Comparison of ENCODE assay signal across 14 cellular contexts in genomic region chr2:150732064-150732463, GRCh38.
DNase-seq lines count a peak whose midpoint lies in the region; ATAC-seq and TF ChIP-seq lines count a peak whose summit lies in the region.
"Had no signal": no experiment of that assay in that cellular context is flagged by ENCODE, and none has a peak within 500 bp of the region (broad histone marks: within the 10 kb centered on the region; RNA-seq: fewer than 3 reads in every experiment).

No MANE protein-coding gene starts in this region.

- H3K27ac ChIP-seq in ACC112 (ENCODE audit: low read depth, low read length) (no peak overlapping the region), MM.1S (ENCODE audit: low read length) (no peak overlapping the region)
- H3K27ac ChIP-seq: left ventricle myocardium inferior, psoas muscle, transverse colon had no signal

- H3K36me3 Mint-ChIP-seq in activated CD8-positive, alpha-beta memory T cell treated with anti-CD3 and anti-CD28 coated beads, Interleukin-2, amount 10 ng/mL, durations not matched to agents 7 days and 5 days = no peaks in the 10 kb centered on the region
- H3K36me3 Mint-ChIP-seq: activated naive CD8-positive, alpha-beta T cell treated with anti-CD3 and anti-CD28 coated beads for 36 hours had no signal

- CTCF ChIA-PET in activated CD8-positive, alpha-beta memory T cell treated with anti-CD3 and anti-CD28 coated beads, Interleukin-2, amount 10 ng/mL, durations not matched to agents 7 days and 5 days (lab: Charles Lee) = no interaction called here

- no peaks in the 10 kb centered on the region for H3F3A ChIP-seq in MM.1S (ENCODE audit: insufficient read depth, low read length)

- TF ChIP-seq CTCF in MM.1S (IDR thresholded peaks at IDR 0.05; ENCODE audit: low read length) = no peak

- no peaks in the 10 kb centered on the region for H3K9me2 ChIP-seq in MM.1S (replicated peaks; ENCODE audit: insufficient read depth, low read length)

- no peaks in the 10 kb centered on the region for H3K4me1 Mint-ChIP-seq in activated CD8-positive, alpha-beta memory T cell treated with anti-CD3 and anti-CD28 coated beads, Interleukin-2, amount 10 ng/mL, durations not matched to agents 7 days and 5 days
- H3K4me1 Mint-ChIP-seq: activated naive CD8-positive, alpha-beta T cell treated with anti-CD3 and anti-CD28 coated beads for 36 hours had no signal

- H3K27ac Mint-ChIP-seq in activated CD8-positive, alpha-beta memory T cell treated with anti-CD3 and anti-CD28 coated beads, Interleukin-2, amount 10 ng/mL, durations not matched to agents 7 days and 5 days = no peak overlapping the region
- H3K27ac Mint-ChIP-seq: activated naive CD8-positive, alpha-beta T cell treated with anti-CD3 and anti-CD28 coated beads for 36 hours had no signal

- no peak overlapping the region for H3K9ac ChIP-seq in MM.1S (ENCODE audit: low read length)

- intact Hi-C loops in posterior vena cava (cut with DNase I) = no loop called here

- no peak overlapping the region for H3K4me2 ChIP-seq in MM.1S (ENCODE audit: low read depth, low read length)

- ATAC-seq in GM19452 (IDR thresholded peaks at IDR 0.05; ENCODE audit: unreplicated experiment) = peak; percentile 43
- no peak for ATAC-seq in activated CD8-positive, alpha-beta memory T cell treated with anti-CD3 and anti-CD28 coated beads, Interleukin-2, amount 10 ng/mL, durations not matched to agents 7 days and 5 days
- ATAC-seq: psoas muscle had no signal

- H3K79me2 ChIP-seq in ACC112 (ENCODE audit: control insufficient read depth, insufficient read depth, low read length, unreplicated experiment) = no peaks in the 10 kb centered on the region
- no peaks in the 10 kb centered on the region for H3K79me2 ChIP-seq in MM.1S (ENCODE audit: low read length)

- no peaks in the 10 kb centered on the region for H4K20me1 ChIP-seq in MM.1S (ENCODE audit: insufficient read depth, low read length)

- peak overlapping the region; percentile 72 for H2AFZ ChIP-seq in ACC112 (ENCODE audit: low read length, unreplicated experiment)
- no peak overlapping the region for H2AFZ ChIP-seq in MM.1S (ENCODE audit: low read length)

- H3K27me3 ChIP-seq in ACC112 (ENCODE audit: insufficient read depth, low read length) (no peaks in the 10 kb centered on the region), MM.1S (replicated peaks; ENCODE audit: insufficient read depth, low read length) (no peaks in the 10 kb centered on the region)
- H3K27me3 ChIP-seq: BE2C, transverse colon had no signal

- no peaks in the 10 kb centered on the region for H3K9me3 Mint-ChIP-seq in activated CD8-positive, alpha-beta memory T cell treated with anti-CD3 and anti-CD28 coated beads, Interleukin-2, amount 10 ng/mL, durations not matched to agents 7 days and 5 days (ENCODE audit: low read depth)
- H3K9me3 Mint-ChIP-seq: activated naive CD8-positive, alpha-beta T cell treated with anti-CD3 and anti-CD28 coated beads for 36 hours had no signal

- H3K4me3 Mint-ChIP-seq in activated CD8-positive, alpha-beta memory T cell treated with anti-CD3 and anti-CD28 coated beads, Interleukin-2, amount 10 ng/mL, durations not matched to agents 7 days and 5 days = no peak overlapping the region
- H3K4me3 Mint-ChIP-seq: activated naive CD8-positive, alpha-beta T cell treated with anti-CD3 and anti-CD28 coated beads for 36 hours had no signal

- H3K4me3 ChIP-seq in ACC112 (ENCODE audit: low read depth, low read length) (no peak overlapping the region), MM.1S (ENCODE audit: low read length) (no peak overlapping the region)
- H3K4me3 ChIP-seq: left ventricle myocardium inferior, psoas muscle, transverse colon had no signal

- H3K36me3 ChIP-seq in ACC112 (ENCODE audit: insufficient read depth, low read length) = no peaks in the 10 kb centered on the region
- no peaks in the 10 kb centered on the region for H3K36me3 ChIP-seq in MM.1S (replicated peaks; ENCODE audit: insufficient read depth, low read length)
- H3K36me3 ChIP-seq: BE2C, left ventricle myocardium inferior, transverse colon had no signal

- H3K27me3 Mint-ChIP-seq in activated CD8-positive, alpha-beta memory T cell treated with anti-CD3 and anti-CD28 coated beads, Interleukin-2, amount 10 ng/mL, durations not matched to agents 7 days and 5 days = no peaks in the 10 kb centered on the region
- H3K27me3 Mint-ChIP-seq: activated naive CD8-positive, alpha-beta T cell treated with anti-CD3 and anti-CD28 coated beads for 36 hours had no signal

- no peaks in the 10 kb centered on the region for H3K9me3 ChIP-seq in MM.1S (replicated peaks; ENCODE audit: insufficient read depth, low read length)
- H3K9me3 ChIP-seq: BE2C, psoas muscle, transverse colon had no signal

- peaks cover 16% of the 10 kb centered on the region for H3K4me1 ChIP-seq in ACC112 (ENCODE audit: control insufficient read depth, insufficient read depth, low read length, unreplicated experiment)
- H3K4me1 ChIP-seq in MM.1S (ENCODE audit: low read length) = no peaks in the 10 kb centered on the region
- H3K4me1 ChIP-seq: BE2C, left ventricle myocardium inferior, psoas muscle, transverse colon had no signal

- DNase-seq in LHCN-M2 (ENCODE audit: low read depth) (peak; percentile 74), fibroblast of gingiva (ENCODE audit: low read depth) (peak; percentile 53), NCI-H774 (lab: John Stamatoyannopoulos, UW) (no peak), posterior vena cava (ENCODE audit: low spot score) (no peak), MM.1S (no peak)
- no peak for DNase-seq in activated CD8-positive, alpha-beta memory T cell treated with anti-CD3 and anti-CD28 coated beads, Interleukin-2, amount 10 ng/mL, durations not matched to agents 7 days and 5 days
- DNase-seq: activated CD4-positive, alpha-beta T cell treated with anti-CD3 and anti-CD28 coated beads for 48 hours; activated naive CD8-positive, alpha-beta T cell treated with anti-CD3 and anti-CD28 coated beads for 36 hours; BE2C; left ventricle myocardium inferior; psoas muscle; transverse colon had no signal

Comparison
In these comparisons a context has a peak if more than half of its experiments do, and no peak if none do; other contexts are left out.
1. DNase-seq: peak in LHCN-M2 (single experiment) and fibroblast of gingiva (single experiment); none in activated CD8-positive, alpha-beta memory T cell treated with anti-CD3 and anti-CD28 coated beads, Interleukin-2, amount 10 ng/mL, durations not matched to agents 7 days and 5 days (single experiment), NCI-H774 (single experiment), posterior vena cava (single experiment) and MM.1S (single experiment).